Comparison of ENCODE assay signal across 28 cellular contexts in the genomic region with DNA sequence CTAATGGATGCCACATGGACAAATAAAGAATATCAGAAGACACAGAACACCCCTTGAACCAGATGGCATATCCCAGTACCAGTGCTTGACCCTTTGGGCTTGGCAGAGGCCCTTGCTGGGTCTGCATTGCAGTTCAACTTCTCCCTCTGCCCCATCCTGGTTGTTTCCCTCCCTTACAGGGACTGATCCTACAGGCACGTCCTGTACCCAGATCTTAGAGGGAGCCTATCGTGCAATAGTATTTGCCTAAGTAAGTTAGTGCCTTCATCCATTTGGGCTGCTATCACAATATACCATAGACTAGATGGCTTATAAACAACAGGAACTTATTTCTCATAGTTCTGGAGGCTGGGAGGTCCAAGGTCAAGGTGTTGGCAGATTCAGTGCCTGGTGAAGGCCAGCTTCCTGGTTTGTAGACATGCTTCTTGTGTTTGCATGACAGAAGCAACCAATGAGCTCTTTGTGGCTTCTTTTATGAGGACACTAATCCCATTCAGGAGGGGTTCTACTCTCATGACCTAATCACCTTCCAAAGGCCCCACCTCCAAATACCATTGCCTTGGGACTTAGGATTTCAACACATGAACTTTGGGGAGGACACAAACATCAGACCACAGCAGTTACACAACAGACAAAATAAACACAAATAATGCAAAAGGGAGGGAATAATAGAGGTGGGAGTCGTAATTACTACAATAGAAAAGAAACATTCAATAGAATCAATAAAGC.
DNase-seq lines count a peak whose midpoint lies in the region; ATAC-seq and TF ChIP-seq lines count a peak whose summit lies in the region.
"Had no signal": no experiment of that assay in that cellular context is flagged by ENCODE, and none has a peak within 500 bp of the region (broad histone marks: within the 10 kb centered on the region; RNA-seq: fewer than 3 reads in every experiment).

No MANE protein-coding gene starts in this region.

- H3K9me3 Mint-ChIP-seq in WTC11, result no peaks in the 10 kb centered on the region
- H3K9me3 Mint-ChIP-seq: activated T-helper 2 cell treated with anti-CD3 and anti-CD28 coated beads, Interferon-gamma antibody, Interleukin-2, Interleukin-4, amounts not matched to agents 10 μg/mL and 5 μg/mL and 100 μg/mL, durations not matched to agents 14 hours and 24 hours and 36 hours; H9; neural crest cell had no signal

- WGBS in mesenchymal stem cell, result 100% methylated on average over 2 of the region's 3 CpGs

- no peak overlapping the region for H3K4ac ChIP-seq in mesenchymal stem cell (ENCODE audit: low read depth in 1 of 2, low read length in 2 of 2)

- no peak overlapping the region for H2BK12ac ChIP-seq in mesenchymal stem cell (ENCODE audit: low read length in 2 of 2)

- peaks cover 2% of the 10 kb centered on the region; the same call in 1 of the 2 replicates for H3K4me1 Mint-ChIP-seq in WTC11
- H3K4me1 Mint-ChIP-seq: activated CD4-positive, alpha-beta T cell treated with anti-CD3 and anti-CD28 coated beads for 36 hours; activated naive CD4-positive, alpha-beta T cell treated with anti-CD3 and anti-CD28 coated beads, Interleukin-2, amount 50 U/mL, for 24 hours; stimulated activated memory B cell treated with anti-CD40 and anti-IgM and Interleukin-4, amounts not matched to agents 10 μg/mL and 1 μg/mL and 100 μg/mL, for 72 hours had no signal

- peaks cover 6% of the 10 kb centered on the region for H3K27me3 ChIP-seq in BJ (ENCODE audit: control insufficient read depth, insufficient read depth, low read length)
- peaks cover 0 to 10% of the 10 kb centered on the region in 2 experiments for H3K27me3 ChIP-seq in mesenchymal stem cell (ENCODE audit: control insufficient read depth in 1 of 2, insufficient read depth in 1 of 2, low read length in 2 of 2)
- no peaks in the 10 kb centered on the region for H3K27me3 ChIP-seq in dorsolateral prefrontal cortex
- H3K27me3 ChIP-seq: pancreas, transverse colon had no signal

- H2BK120ac ChIP-seq in mesenchymal stem cell (ENCODE audit: low read depth, low read length), result no peak overlapping the region

- H3K79me1 ChIP-seq in mesenchymal stem cell (replicated peaks; ENCODE audit: low read length, poor library complexity, severe bottlenecking), result no peaks in the 10 kb centered on the region

- H3K23ac ChIP-seq in mesenchymal stem cell (ENCODE audit: low read length in 2 of 2), result no peak overlapping the region

- H2AK5ac ChIP-seq in mesenchymal stem cell (ENCODE audit: low read length, severe bottlenecking), result no peak overlapping the region

- H3K36me3 Mint-ChIP-seq in WTC11, result no peaks in the 10 kb centered on the region

- H4K8ac ChIP-seq in mesenchymal stem cell (ENCODE audit: low read length), result no peak overlapping the region

- H3K9ac ChIP-seq in mesenchymal stem cell (ENCODE audit: low read length), result no peak overlapping the region

- no peak overlapping the region for H3K4me3 ChIP-seq in BJ (ENCODE audit: low read depth, low read length)
- H3K4me3 ChIP-seq in mesenchymal stem cell (ENCODE audit: insufficient read depth in 1 of 2, low read depth in 1 of 2, low read length in 2 of 2), result no peak overlapping the region
- H3K4me3 ChIP-seq in dorsolateral prefrontal cortex, result no peak overlapping the region
- H3K4me3 ChIP-seq: pancreas, transverse colon had no signal

- H3K4me1 ChIP-seq in mesenchymal stem cell (ENCODE audit: control insufficient read depth, insufficient read depth, low read depth, low read length), result no peaks in the 10 kb centered on the region
- H3K4me1 ChIP-seq: pancreas, transverse colon had no signal

- POLR2A ChIA-PET in BJ (lab: Charles Lee) (interaction anchor here (0.5 kb wide), 1 partner anchor 213 kb away, joined by 3 read pairs; no protein-coding TSS in a partner anchor), WTC11 (lab: Charles Lee) (no interaction called here)

- H3K36me3 ChIP-seq in BJ (ENCODE audit: control insufficient read depth, insufficient read depth, low read length), result no peaks in the 10 kb centered on the region
- H3K36me3 ChIP-seq in mesenchymal stem cell (ENCODE audit: control insufficient read depth in 1 of 2, insufficient read depth in 2 of 2, low read depth in 1 of 2, low read length in 2 of 2), result no peaks in the 10 kb centered on the region
- H3K36me3 ChIP-seq: pancreas, transverse colon had no signal

- DNase-seq in BJ (ENCODE audit: low read depth) (peak; percentile 35), HT1080 (ENCODE audit: low read depth) (peak; percentile 8), WTC11 (ENCODE audit: low spot score) (no peak), mesenchymal stem cell (peak; percentile 18), NCI-H1694 (lab: John Stamatoyannopoulos, UW) (no peak), SK-N-DZ (ENCODE audit: low spot score) (no peak), dorsolateral prefrontal cortex (no peak)
- DNase-seq: activated CD4-positive, alpha-beta T cell treated with anti-CD3 and anti-CD28 coated beads for 36 hours; AML-193; amygdala; CD8-positive, alpha-beta T cell; DMS 273 treated with DMSO at 0.1 percent for 48 hours; H9; hypothalamus; IMR-90; NCI-H1105 treated with DMSO at 0.1 percent for 48 hours; NCI-H1930; NCI-H526; pancreas; SIG-M5; transverse colon had no signal

- H3K27me3 Mint-ChIP-seq in WTC11 (ENCODE audit: low read depth), result peaks cover 2% of the 10 kb centered on the region
- H3K27me3 Mint-ChIP-seq: activated CD4-positive, alpha-beta T cell treated with anti-CD3 and anti-CD28 coated beads for 36 hours; activated naive CD4-positive, alpha-beta T cell treated with anti-CD3 and anti-CD28 coated beads, Interleukin-2, amount 50 U/mL, for 24 hours; memory B cell; stimulated activated memory B cell treated with anti-CD40 and anti-IgM and Interleukin-4, amounts not matched to agents 10 μg/mL and 1 μg/mL and 100 μg/mL, for 72 hours had no signal

- no peak overlapping the region for H3K4me3 Mint-ChIP-seq in WTC11
- H3K4me3 Mint-ChIP-seq: activated CD4-positive, alpha-beta T cell treated with anti-CD3 and anti-CD28 coated beads for 36 hours; activated naive CD4-positive, alpha-beta T cell treated with anti-CD3 and anti-CD28 coated beads, Interleukin-2, amount 50 U/mL, for 24 hours; CD8-positive, alpha-beta T cell; H9; memory B cell; neural crest cell; stimulated activated memory B cell treated with anti-CD40 and anti-IgM and Interleukin-4, amounts not matched to agents 10 μg/mL and 1 μg/mL and 100 μg/mL, for 72 hours had no signal

- H2AFZ ChIP-seq in mesenchymal stem cell (ENCODE audit: low read depth, low read length), result no peak overlapping the region

- H3K18ac ChIP-seq in mesenchymal stem cell (ENCODE audit: low read depth in 1 of 2, low read length in 2 of 2), result no peak overlapping the region

- H2BK5ac ChIP-seq in mesenchymal stem cell (ENCODE audit: low read depth, low read length, poor library complexity, severe bottlenecking), result no peak overlapping the region

- no peak overlapping the region for H3K4me2 ChIP-seq in mesenchymal stem cell (ENCODE audit: low read length, poor library complexity, severe bottlenecking)

- no peak overlapping the region for H4K91ac ChIP-seq in mesenchymal stem cell (ENCODE audit: low read length)

- H2BK15ac ChIP-seq in mesenchymal stem cell (ENCODE audit: low read depth, poor library complexity, severe bottlenecking), result no peak overlapping the region

- no peak overlapping the region for H3K27ac ChIP-seq in mesenchymal stem cell (ENCODE audit: low read length, poor library complexity, severe bottlenecking)
- no peak overlapping the region for H3K27ac ChIP-seq in dorsolateral prefrontal cortex
- H3K27ac ChIP-seq: pancreas, transverse colon had no signal

- intact Hi-C loops in dorsolateral prefrontal cortex (cut with DNase I), result no loop called here

- TF ChIP-seq CTCF in BJ (IDR thresholded peaks at IDR 0.05; ENCODE audit: insufficient read depth, low read depth, low read length) (no peak), WTC11 (IDR thresholded peaks at IDR 0.05) (no peak), dorsolateral prefrontal cortex (IDR thresholded peaks at IDR 0.05 in 54 of 56, conservative IDR thresholded peaks at IDR 0.05 in 2 of 56; ENCODE audit: low read depth in 1 of 56, partially characterized antibody in 56 of 56) (no peak)

- no peak overlapping the region for H3K27ac Mint-ChIP-seq in WTC11
- H3K27ac Mint-ChIP-seq: activated CD4-positive, alpha-beta T cell treated with anti-CD3 and anti-CD28 coated beads for 36 hours; activated naive CD4-positive, alpha-beta T cell treated with anti-CD3 and anti-CD28 coated beads, Interleukin-2, amount 50 U/mL, for 24 hours; activated T-helper 2 cell treated with anti-CD3 and anti-CD28 coated beads, Interferon-gamma antibody, Interleukin-2, Interleukin-4, amounts not matched to agents 10 μg/mL and 5 μg/mL and 100 μg/mL, durations not matched to agents 14 hours and 24 hours and 36 hours; CD8-positive, alpha-beta T cell; H9; memory B cell; stimulated activated memory B cell treated with anti-CD40 and anti-IgM and Interleukin-4, amounts not matched to agents 10 μg/mL and 1 μg/mL and 100 μg/mL, for 72 hours had no signal

- H3K9me3 ChIP-seq in mesenchymal stem cell (ENCODE audit: control insufficient read depth, low read length), result peaks cover 5% of the 10 kb centered on the region
- H3K9me3 ChIP-seq: pancreas, transverse colon had no signal

- H3K14ac ChIP-seq in mesenchymal stem cell (ENCODE audit: low read length in 2 of 2), result no peak overlapping the region

- CTCF ChIA-PET in BJ (lab: Yijun Ruan, JAX), result no interaction called here
- CTCF ChIA-PET in WTC11 (lab: Charles Lee), result interaction anchor here (1.8 kb wide), 1 partner anchor 19 kb away, joined by 9 read pairs; no protein-coding TSS in a partner anchor

- ATAC-seq in WTC11, result peak; percentile 75
- ATAC-seq in GM21367 (IDR thresholded peaks at IDR 0.05; ENCODE audit: unreplicated experiment), result no peak
- ATAC-seq: activated CD4-positive, alpha-beta T cell treated with anti-CD3 and anti-CD28 coated beads for 36 hours; CD8-positive, alpha-beta T cell; left lobe of liver; pancreas; stimulated activated memory B cell treated with anti-CD40 and anti-IgM and Interleukin-4, amounts not matched to agents 10 μg/mL and 1 μg/mL and 100 μg/mL, for 72 hours had no signal

TF ChIP-seq in WTC11, 78 proteins besides CTCF, POLR2A, EP300 and RAD21 (continues in another document):
- TF ChIP-seq ATF1 (CRISPR knock-in tag; IDR thresholded peaks at IDR 0.05) (no peak), MYBL2 (CRISPR knock-in tag; IDR thresholded peaks at IDR 0.05) (no peak), MXD4 (CRISPR knock-in tag; IDR thresholded peaks at IDR 0.05; ENCODE audit: borderline replicate concordance) (no peak), NFATC4 (CRISPR knock-in tag; IDR thresholded peaks at IDR 0.05) (no peak), TP53 (CRISPR knock-in tag; IDR thresholded peaks at IDR 0.05) (no peak), NR3C1 (CRISPR knock-in tag; conservative IDR thresholded peaks at IDR 0.05; ENCODE audit: low read depth) (no peak), ZNF396 (CRISPR knock-in tag; IDR thresholded peaks at IDR 0.05; ENCODE audit: borderline replicate concordance) (no peak)
- TF ChIP-seq, protein P1, sequence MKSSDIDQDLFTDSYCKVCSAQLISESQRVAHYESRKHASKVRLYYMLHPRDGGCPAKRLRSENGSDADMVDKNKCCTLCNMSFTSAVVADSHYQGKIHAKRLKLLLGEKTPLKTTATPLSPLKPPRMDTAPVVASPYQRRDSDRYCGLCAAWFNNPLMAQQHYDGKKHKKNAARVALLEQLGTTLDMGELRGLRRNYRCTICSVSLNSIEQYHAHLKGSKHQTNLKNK (CRISPR knock-in tag; IDR thresholded peaks at IDR 0.05), result no peak

Comparison
In these comparisons a context has a peak if more than half of its experiments do, and no peak if none do; other contexts are left out.
1. DNase-seq: peak in BJ (single experiment), HT1080 (single experiment) and mesenchymal stem cell (single experiment); none in WTC11 (single experiment), NCI-H1694 (single experiment), SK-N-DZ (single experiment) and dorsolateral prefrontal cortex (0 of 10).